ENCODE assay signal across 1 cellular context in the genomic region with DNA sequence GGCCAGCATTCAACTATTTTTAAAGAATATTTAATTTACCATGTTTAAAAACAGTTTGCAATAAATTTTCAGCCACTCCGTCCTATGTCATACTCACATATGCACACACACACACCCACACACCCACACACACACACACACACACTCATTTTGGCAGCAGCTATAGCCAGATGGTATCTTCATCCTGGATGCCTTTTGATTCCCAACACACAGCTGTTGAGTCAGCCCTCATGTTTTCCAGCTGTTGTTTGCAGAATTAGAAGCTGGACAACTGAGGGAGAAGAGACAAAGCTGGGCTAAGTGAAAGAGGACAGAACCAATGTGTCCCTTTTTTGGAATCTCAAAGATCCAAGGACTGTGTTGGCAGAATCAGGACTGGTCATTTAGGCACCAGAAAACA.
TF ChIP-seq lines count a peak whose summit lies in the region.

No MANE protein-coding gene starts in this region.

TF ChIP-seq in IMR-90, 13 proteins besides CTCF, POLR2A, EP300 and RAD21 (continued from another document):
- TF ChIP-seq, protein P1, sequence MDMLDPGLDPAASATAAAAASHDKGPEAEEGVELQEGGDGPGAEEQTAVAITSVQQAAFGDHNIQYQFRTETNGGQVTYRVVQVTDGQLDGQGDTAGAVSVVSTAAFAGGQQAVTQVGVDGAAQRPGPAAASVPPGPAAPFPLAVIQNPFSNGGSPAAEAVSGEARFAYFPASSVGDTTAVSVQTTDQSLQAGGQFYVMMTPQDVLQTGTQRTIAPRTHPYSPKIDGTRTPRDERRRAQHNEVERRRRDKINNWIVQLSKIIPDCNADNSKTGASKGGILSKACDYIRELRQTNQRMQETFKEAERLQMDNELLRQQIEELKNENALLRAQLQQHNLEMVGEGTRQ (IDR thresholded peaks at IDR 0.05; ENCODE audit: low read depth, low read length): no peak
- TF ChIP-seq NFE2L2 (IDR thresholded peaks at IDR 0.05; ENCODE audit: low read depth, low read length) (no peak), SMC3 (IDR thresholded peaks at IDR 0.05; ENCODE audit: low read depth, low read length) (no peak), FOS (IDR thresholded peaks at IDR 0.05; ENCODE audit: low read depth, low read length) (no peak), RCOR1 (IDR thresholded peaks at IDR 0.05; ENCODE audit: insufficient replicate concordance, low read length) (no peak), BHLHE40 (IDR thresholded peaks at IDR 0.05; ENCODE audit: low read depth, low read length) (no peak)
